In the genomic region with DNA sequence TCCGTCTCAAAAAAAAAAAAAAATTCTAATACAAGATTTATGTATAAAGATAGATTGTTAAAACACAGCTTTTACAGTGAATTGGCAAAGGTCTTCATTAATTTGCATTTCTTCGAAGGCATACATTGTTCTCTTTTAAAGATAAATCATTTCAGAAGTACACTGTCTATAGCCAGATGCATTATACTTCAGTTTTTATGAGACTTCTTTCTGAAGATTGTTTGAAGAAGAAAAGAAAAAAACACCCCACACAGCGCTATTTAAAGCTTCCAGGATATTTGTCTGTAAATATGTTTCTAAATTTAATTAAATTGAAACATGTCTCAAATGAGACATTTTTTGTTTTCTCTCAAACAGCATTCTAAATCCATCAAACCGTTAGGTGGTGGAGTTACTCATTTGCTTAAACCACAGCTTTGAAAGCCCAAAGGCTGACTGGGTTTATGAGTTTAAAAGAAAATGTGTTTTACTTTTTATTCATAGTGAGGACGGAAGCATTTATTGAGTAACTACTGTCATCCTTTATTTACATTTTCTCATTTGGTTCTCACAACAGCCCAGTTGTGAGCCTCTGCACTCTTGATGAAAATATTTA, we compare ENCODE assay signal across 19 cellular contexts. TPM values are rescaled to one million over a fixed set of nuclear protein-coding genes. Genes with fewer than 3 reads are reported as not detected.
DNase-seq lines count a peak whose midpoint lies in the region; ATAC-seq, FAIRE-seq and TF ChIP-seq lines count a peak whose summit lies in the region.
"Had no signal": no experiment of that assay in that cellular context is flagged by ENCODE, and none has a peak within 500 bp of the region (broad histone marks: within the 10 kb centered on the region; RNA-seq: fewer than 3 reads in every experiment).

No MANE protein-coding gene starts in this region.

- no peak for FAIRE-seq in HepG2 (lab: Jason Lieb, UNC)
- FAIRE-seq: colon, kidney had no signal

- 58% methylated on average over 5 of the region's 5 CpGs for WGBS in HepG2 (ENCODE audit: low lambda C conversion rate)

- no peaks in the 10 kb centered on the region for H3K36me3 Mint-ChIP-seq in activated naive CD8-positive, alpha-beta T cell treated with anti-CD3 and anti-CD28 coated beads for 36 hours

- H3K9ac ChIP-seq in HepG2 (ENCODE audit: insufficient read depth, low read depth, low read length), result no peak overlapping the region

- no peak overlapping the region for H3K27ac ChIP-seq in HepG2 (ENCODE audit: extremely low read length, insufficient read depth, low read length)
- H3K27ac ChIP-seq: WERI-Rb-1 had no signal

- DNase-seq in activated naive CD8-positive, alpha-beta T cell treated with anti-CD3 and anti-CD28 coated beads for 36 hours, result no peak
- no peak for DNase-seq in NCI-H510A (lab: John Stamatoyannopoulos, UW)
- DNase-seq in HepG2 (ENCODE audit: low spot score), result no peak
- no peak for DNase-seq in NOMO-1 treated with DMSO at 0.1 percent for 48 hours (lab: John Stamatoyannopoulos, UW; ENCODE audit: unreplicated experiment)
- DNase-seq: activated CD4-positive, alpha-beta memory T cell treated with anti-CD3 and anti-CD28 coated beads, Interleukin-2, amount 10 ng/mL, durations not matched to agents 7 days and 5 days; activated naive CD4-positive, alpha-beta T cell treated with anti-CD3 and anti-CD28 coated beads, Interleukin-2, amount 50 U/mL, for 16 hours; activated T-cell treated with anti-CD3 and anti-CD28 coated beads, Interleukin-2, amount 50 U/mL, for 24 hours; foreskin fibroblast; HCEC 1CT; hypothalamus; kidney; mesendoderm; NCI-H2227 treated with DMSO at 0.1 percent for 48 hours; nephron progenitor cell; WERI-Rb-1 had no signal

- H3K27me3 Mint-ChIP-seq in activated naive CD8-positive, alpha-beta T cell treated with anti-CD3 and anti-CD28 coated beads for 36 hours, result no peaks in the 10 kb centered on the region
- H3K27me3 Mint-ChIP-seq: activated T-cell treated with anti-CD3 and anti-CD28 coated beads, Interleukin-2, amount 50 U/mL, for 24 hours had no signal

- no peaks in the 10 kb centered on the region for H3K27me3 ChIP-seq in HepG2 (ENCODE audit: control insufficient read depth in 1 of 2, insufficient read depth in 2 of 2, low read length in 2 of 2)

- peaks cover 4% of the 10 kb centered on the region; the same call in 1 of the 2 replicates for H3K4me1 ChIP-seq in HepG2 (ENCODE audit: insufficient read depth, low read length)

- TF ChIP-seq RAD21 in HepG2 (CRISPR knock-in tag; IDR thresholded peaks at IDR 0.05), result no peak

- H3K27ac Mint-ChIP-seq in activated naive CD8-positive, alpha-beta T cell treated with anti-CD3 and anti-CD28 coated beads for 36 hours, result no peak overlapping the region
- H3K27ac Mint-ChIP-seq: activated CD4-positive, alpha-beta memory T cell treated with anti-CD3 and anti-CD28 coated beads, Interleukin-2, amount 10 ng/mL, durations not matched to agents 7 days and 5 days; activated T-cell treated with anti-CD3 and anti-CD28 coated beads, Interleukin-2, amount 50 U/mL, for 24 hours; nephron progenitor cell had no signal

- ATAC-seq in GM18867 (IDR thresholded peaks at IDR 0.05; ENCODE audit: unreplicated experiment) (peak; percentile 78), HG02588 (IDR thresholded peaks at IDR 0.05; ENCODE audit: unreplicated experiment) (peak; percentile 69), HG03432 (IDR thresholded peaks at IDR 0.05; ENCODE audit: unreplicated experiment) (peak; percentile 62), HepG2 (no peak)

- in situ Hi-C loops in HepG2 (cut with HindIII; ENCODE audit: extremely low pct_ligation_motif_present, low pct_unique_long_range_greater_than_20kb), result no loop called here

- TF ChIP-seq CTCF in HepG2 (CRISPR knock-in tag; IDR thresholded peaks at IDR 0.05), result no peak

- TF ChIP-seq EP300 in HepG2 (IDR thresholded peaks at IDR 0.05; ENCODE audit: low read depth in 2 of 2, low read length in 2 of 2), result no peak
- no peak for TF ChIP-seq EP300 in HepG2 (CRISPR knock-in tag; IDR thresholded peaks at IDR 0.05; ENCODE audit: borderline replicate concordance)

- BruUV-seq in HepG2 (replicated peaks; lab: Mats Ljungman, UMichigan), result no TSS peak

- H3K4me3 ChIP-seq in HepG2 (replicated peaks in 1 of 3; ENCODE audit: insufficient read depth in 1 of 3, low read depth in 2 of 3, low read length in 3 of 3), result no peak overlapping the region

- no peak overlapping the region for H3K4me3 Mint-ChIP-seq in activated naive CD8-positive, alpha-beta T cell treated with anti-CD3 and anti-CD28 coated beads for 36 hours
- H3K4me3 Mint-ChIP-seq: activated CD4-positive, alpha-beta memory T cell treated with anti-CD3 and anti-CD28 coated beads, Interleukin-2, amount 10 ng/mL, durations not matched to agents 7 days and 5 days; activated T-cell treated with anti-CD3 and anti-CD28 coated beads, Interleukin-2, amount 50 U/mL, for 24 hours; nephron progenitor cell had no signal

- H3K9me3 Mint-ChIP-seq in activated naive CD8-positive, alpha-beta T cell treated with anti-CD3 and anti-CD28 coated beads for 36 hours, result no peaks in the 10 kb centered on the region
- H3K9me3 Mint-ChIP-seq: activated CD4-positive, alpha-beta memory T cell treated with anti-CD3 and anti-CD28 coated beads, Interleukin-2, amount 10 ng/mL, durations not matched to agents 7 days and 5 days; activated T-cell treated with anti-CD3 and anti-CD28 coated beads, Interleukin-2, amount 50 U/mL, for 24 hours; nephron progenitor cell had no signal

- CTCF ChIA-PET in HepG2 (lab: Yijun Ruan, JAX; ENCODE audit: low intra/inter-chr PET ratio, low total read pairs), result no interaction called here

- no peaks in the 10 kb centered on the region for H3K79me2 ChIP-seq in HepG2 (ENCODE audit: insufficient read depth, low read length)

- no peaks in the 10 kb centered on the region for H3K36me3 ChIP-seq in HepG2 (replicated peaks in 1 of 2; ENCODE audit: control insufficient read depth in 1 of 2, insufficient read depth in 2 of 2, low read length in 2 of 2)
- H3K36me3 ChIP-seq: WERI-Rb-1 had no signal

- no peaks in the 10 kb centered on the region for H3K4me1 Mint-ChIP-seq in activated naive CD8-positive, alpha-beta T cell treated with anti-CD3 and anti-CD28 coated beads for 36 hours
- H3K4me1 Mint-ChIP-seq: activated CD4-positive, alpha-beta memory T cell treated with anti-CD3 and anti-CD28 coated beads, Interleukin-2, amount 10 ng/mL, durations not matched to agents 7 days and 5 days had no signal

- no peaks in the 10 kb centered on the region for H4K20me1 ChIP-seq in HepG2 (ENCODE audit: insufficient read depth, low read length)

- no peak overlapping the region for H2AFZ ChIP-seq in HepG2 (ENCODE audit: low read length)

- TF ChIP-seq POLR2A in HepG2 (IDR thresholded peaks at IDR 0.05; ENCODE audit: insufficient read depth in 1 of 2, low read depth in 2 of 2, low read length in 2 of 2), result no peak

- no peak overlapping the region for H3K4me2 ChIP-seq in HepG2 (ENCODE audit: low read depth, low read length)

- H3K9me3 ChIP-seq in HepG2 (ENCODE audit: low read length), result no peaks in the 10 kb centered on the region

- POLR2A ChIA-PET in HepG2 (lab: Yijun Ruan, JAX), result no interaction called here

- intact Hi-C loops in HepG2 (cut with micrococcal nuclease; ENCODE audit: unreplicated experiment), result no loop called here

RNA-seq across cellular contexts. Expression of gene C1GALT1C1L, which starts 42.4 kb away (rescaled TPM):
- total RNA-seq in activated naive CD8-positive, alpha-beta T cell treated with anti-CD3 and anti-CD28 coated beads for 36 hours, result under 1 TPM; 0.18 to 0.31 TPM
- total RNA-seq in HepG2 (2016; rRNA removed; fragmentation: Illumina TruSeq; extraction: Trizol), result 0.91 and 1.3 TPM in 2 replicates
- total RNA-seq in HepG2 (2016; cell fraction: cytosol; rRNA removed; fragmentation: Illumina TruSeq; extraction: Trizol; ENCODE audit: low read depth), result 0.61 TPM in 1 of 2 replicates, not detected in the other
- 1.3 and 1.6 TPM in 2 replicates for total RNA-seq in HepG2 (2016; cell fraction: insoluble cytoplasmic fraction; rRNA removed; fragmentation: Illumina TruSeq; extraction: Trizol)
- 0.25 and 0.34 TPM in 2 replicates for total RNA-seq in HepG2 (2016; cell fraction: membrane; rRNA removed; fragmentation: Illumina TruSeq; extraction: Trizol)
- total RNA-seq in HepG2 (2016; cell fraction: nucleus; rRNA removed; fragmentation: Illumina TruSeq; extraction: Trizol), result 1.3 and 1.9 TPM in 2 replicates
- polyA plus RNA-seq in HepG2 (2011; rRNA removed), result 2.4 and 2.7 TPM in 2 replicates
- 1.1 and 2.1 TPM in 2 replicates for polyA plus RNA-seq in HepG2 (2011; cell fraction: cytosol; rRNA removed)
- 0.14 and 0.80 TPM in 2 replicates for polyA plus RNA-seq in HepG2 (2011; cell fraction: nucleus; rRNA removed)
- polyA plus RNA-seq in HepG2 (2012), result 2.1 and 3.8 TPM in 2 replicates
- polyA plus RNA-seq in HepG2 (2016; cell fraction: cytosol; fragmentation: Illumina TruSeq; extraction: Trizol; ENCODE audit: low read depth), result 0.18 and 0.35 TPM in 2 replicates
- 1.1 TPM in 2 replicates for polyA plus RNA-seq in HepG2 (2016; cell fraction: insoluble cytoplasmic fraction; fragmentation: Illumina TruSeq; extraction: Trizol; ENCODE audit: low read depth)
- 0.19 TPM in 1 of 2 replicates, not detected in the other for polyA plus RNA-seq in HepG2 (2016; cell fraction: membrane; fragmentation: Illumina TruSeq; extraction: Trizol; ENCODE audit: low read depth)
- polyA plus RNA-seq in HepG2 (2016; cell fraction: nucleus; fragmentation: Illumina TruSeq; extraction: Trizol; ENCODE audit: insufficient read depth, low read depth), result 2.6 and 2.9 TPM in 2 replicates
- 0.86 TPM in 1 of 2 replicates, not detected in the other for polyA minus RNA-seq in HepG2 (2011; rRNA and poly(A)+ RNA removed; ENCODE audit: low replicate concordance)
- polyA minus RNA-seq in HepG2 (2011; cell fraction: cytosol; rRNA and poly(A)+ RNA removed), result 0.49 and 1.1 TPM in 2 replicates
- 0.52 and 1.6 TPM in 2 replicates for polyA minus RNA-seq in HepG2 (2011; cell fraction: nucleus; rRNA and poly(A)+ RNA removed)
- total RNA-seq: activated CD4-positive, alpha-beta memory T cell treated with anti-CD3 and anti-CD28 coated beads, Interleukin-2, amount 10 ng/mL, durations not matched to agents 7 days and 5 days had no signal

RNA-seq across cellular contexts. Expression of gene DYNC2LI1, which starts 55.2 kb away (rescaled TPM):
- 1 to 10 TPM; 9.6 to 10.0 TPM for total RNA-seq in activated naive CD8-positive, alpha-beta T cell treated with anti-CD3 and anti-CD28 coated beads for 36 hours
- 23.2 and 27.9 TPM in 2 replicates for total RNA-seq in HepG2 (2016; rRNA removed; fragmentation: Illumina TruSeq; extraction: Trizol)
- total RNA-seq in HepG2 (2016; cell fraction: cytosol; rRNA removed; fragmentation: Illumina TruSeq; extraction: Trizol; ENCODE audit: low read depth), result 7.3 and 9.1 TPM in 2 replicates
- total RNA-seq in HepG2 (2016; cell fraction: insoluble cytoplasmic fraction; rRNA removed; fragmentation: Illumina TruSeq; extraction: Trizol), result 23.5 and 32.2 TPM in 2 replicates
- total RNA-seq in HepG2 (2016; cell fraction: membrane; rRNA removed; fragmentation: Illumina TruSeq; extraction: Trizol), result 7.6 and 7.9 TPM in 2 replicates
- total RNA-seq in HepG2 (2016; cell fraction: nucleus; rRNA removed; fragmentation: Illumina TruSeq; extraction: Trizol), result 15.5 and 17.2 TPM in 2 replicates
- 10.2 and 16.9 TPM in 2 replicates for polyA plus RNA-seq in HepG2 (2011; rRNA removed)
- polyA plus RNA-seq in HepG2 (2011; cell fraction: cytosol; rRNA removed), result 5.3 and 8.1 TPM in 2 replicates
- polyA plus RNA-seq in HepG2 (2011; cell fraction: nucleus; rRNA removed), result 4.8 and 7.3 TPM in 2 replicates
- 10.8 and 15.5 TPM in 2 replicates for polyA plus RNA-seq in HepG2 (2012)
- polyA plus RNA-seq in HepG2 (2016; cell fraction: cytosol; fragmentation: Illumina TruSeq; extraction: Trizol; ENCODE audit: low read depth), result 2.7 TPM in 2 replicates
- 30.8 and 44.1 TPM in 2 replicates for polyA plus RNA-seq in HepG2 (2016; cell fraction: insoluble cytoplasmic fraction; fragmentation: Illumina TruSeq; extraction: Trizol; ENCODE audit: low read depth)
- 4.5 and 4.8 TPM in 2 replicates for polyA plus RNA-seq in HepG2 (2016; cell fraction: membrane; fragmentation: Illumina TruSeq; extraction: Trizol; ENCODE audit: low read depth)
- 18.5 and 19.3 TPM in 2 replicates for polyA plus RNA-seq in HepG2 (2016; cell fraction: nucleus; fragmentation: Illumina TruSeq; extraction: Trizol; ENCODE audit: insufficient read depth, low read depth)
- 1.3 and 1.4 TPM in 2 replicates for polyA minus RNA-seq in HepG2 (2011; rRNA and poly(A)+ RNA removed; ENCODE audit: low replicate concordance)
- 6.3 and 8.7 TPM in 2 replicates for polyA minus RNA-seq in HepG2 (2011; cell fraction: cytosol; rRNA and poly(A)+ RNA removed)
- 12.1 and 18.2 TPM in 2 replicates for polyA minus RNA-seq in HepG2 (2011; cell fraction: nucleus; rRNA and poly(A)+ RNA removed)
